In genomic region chr3:110955301-110955880, GRCh38 we compare ENCODE assay signal across 29 cellular contexts.
A peak's percentile ranks its signal among the peaks of the same experiment; 100 is the strongest.
DNase-seq lines count a peak whose midpoint lies in the region; ATAC-seq and TF ChIP-seq lines count a peak whose summit lies in the region.
"Had no signal": no experiment of that assay in that cellular context is flagged by ENCODE, and none has a peak within 500 bp of the region (broad histone marks: within the 10 kb centered on the region; RNA-seq: fewer than 3 reads in every experiment).

No MANE protein-coding gene starts in this region.

- H3K36me3 ChIP-seq in colonic mucosa: no peaks in the 10 kb centered on the region
- H3K36me3 ChIP-seq: neutrophil, vagina had no signal

- no peaks in the 10 kb centered on the region for H3K4me1 ChIP-seq in colonic mucosa
- H3K4me1 ChIP-seq: testis, vagina had no signal

- DNase-seq in AG20443 (ENCODE audit: low spot score): peak; percentile 29
- DNase-seq in LHCN-M2 (ENCODE audit: low read depth): peak; percentile 32
- peak; percentile 56 to 77 for DNase-seq in cardiac fibroblast (ENCODE audit: low read depth in 2 of 2)
- DNase-seq in hepatic stellate cell (ENCODE audit: low spot score): peak; percentile 2
- DNase-seq in head of caudate nucleus: no peak
- no peak for DNase-seq in glomerular visceral epithelial cell (ENCODE audit: extremely low spot score)
- no peak for DNase-seq in colonic mucosa
- DNase-seq: activated CD4-positive, CD25-positive, alpha-beta regulatory T cell treated with anti-CD3 and anti-CD28 coated beads, Interleukin-2, amount 50 U/mL, for 72 hours; activated CD8-positive, alpha-beta T cell treated with anti-CD3 and anti-CD28 coated beads for 36 hours; activated gamma-delta T cell; anterior cingulate cortex; cerebellar nuclear complex; DMS 273 treated with DMSO at 0.1 percent for 48 hours; effector memory CD4-positive, alpha-beta T cell; GDM1; hypothalamus; KBM-7; NCI-H1694 treated with DMSO at 0.1 percent for 48 hours; NCI-H748 treated with DMSO at 0.1 percent for 48 hours; stimulated activated CD4-positive, alpha-beta T cell treated with anti-CD3 and anti-CD28 coated beads, Interleukin-2, amount 100 ng/mL, for 24 hours; T1000; testis had no signal

- no peaks in the 10 kb centered on the region for H3K9me3 ChIP-seq in colonic mucosa
- H3K9me3 ChIP-seq: neutrophil, testis, vagina had no signal

- no peak overlapping the region for H3K27ac ChIP-seq in colonic mucosa
- H3K27ac ChIP-seq: neutrophil, skin epidermis, testis, vagina had no signal

- intact Hi-C loops in head of caudate nucleus (cut with DNase I): no loop called here
- intact Hi-C loops in colonic mucosa (cut with DNase I): no loop called here

- H3K4me3 ChIP-seq in cardiac fibroblast (replicated peaks in 1 of 2; ENCODE audit: low read depth in 2 of 2, low read length in 2 of 2): no peak overlapping the region
- H3K4me3 ChIP-seq in colonic mucosa: no peak overlapping the region
- H3K4me3 ChIP-seq: skin epidermis, testis, vagina had no signal

- no peak overlapping the region for H3K9ac ChIP-seq in colonic mucosa (ENCODE audit: low read depth in 2 of 2, low read length in 2 of 2)

- no peak for ATAC-seq in GM18502 (IDR thresholded peaks at IDR 0.05; ENCODE audit: poor library complexity, unreplicated experiment)
- ATAC-seq: activated CD8-positive, alpha-beta T cell treated with anti-CD3 and anti-CD28 coated beads for 36 hours; esophagus mucosa; HCT116; stimulated activated effector memory CD8-positive, alpha-beta T cell treated with anti-CD3 and anti-CD28 coated beads, Interleukin-12 subunit alpha, Interleukin-12 subunit beta, amount 100 ng/mL, for 72 hours had no signal

- TF ChIP-seq CTCF in cardiac fibroblast (IDR thresholded peaks at IDR 0.05; ENCODE audit: low read depth, low read length) (no peak), colonic mucosa (IDR thresholded peaks at IDR 0.05) (no peak)

- no peaks in the 10 kb centered on the region for H3K27me3 ChIP-seq in colonic mucosa
- H3K27me3 ChIP-seq: neutrophil, testis, vagina had no signal

Comparison
In these comparisons a context has a peak if more than half of its experiments do, and no peak if none do; other contexts are left out.
1. DNase-seq: peak in AG20443 (single experiment), LHCN-M2 (single experiment), cardiac fibroblast (2 of 2) and hepatic stellate cell (single experiment); none in head of caudate nucleus (0 of 42), glomerular visceral epithelial cell (single experiment) and colonic mucosa (single experiment).